ENCODE assay signal across 37 cellular contexts in the genomic region with DNA sequence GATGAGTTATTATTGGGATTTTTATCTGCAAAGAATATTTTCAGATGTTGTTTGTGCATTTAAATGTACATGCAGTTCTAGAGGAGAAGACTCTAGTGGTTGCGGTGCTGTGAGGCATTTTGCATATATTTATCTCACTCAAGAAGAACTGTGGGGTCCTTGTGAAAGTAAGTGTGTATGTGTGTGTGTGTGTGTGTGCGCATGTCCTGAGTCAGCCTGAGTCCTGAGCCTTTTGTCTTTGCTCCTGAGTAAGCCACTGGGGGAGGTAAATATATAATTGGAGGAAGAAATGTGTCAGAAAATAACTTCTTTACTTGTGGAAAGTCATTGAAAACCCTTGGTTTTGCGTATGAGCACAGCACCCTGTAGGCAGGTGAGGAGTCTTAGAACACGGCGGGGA. TPM values are rescaled to one million over a fixed set of nuclear protein-coding genes. Genes with fewer than 3 reads are reported as not detected.
"Had no signal": no experiment of that assay in that cellular context is flagged by ENCODE, and none has a peak within 500 bp of the region (broad histone marks: within the 10 kb centered on the region; RNA-seq: fewer than 3 reads in every experiment).

No MANE protein-coding gene starts in this region.

- H3K4me3 ChIP-seq: body of pancreas, cardiac muscle cell, colonic mucosa, dorsolateral prefrontal cortex, esophagus squamous epithelium, gastroesophageal sphincter, heart right ventricle, hepatocyte had no signal

- H3K36me3 ChIP-seq: cardiac muscle cell, colonic mucosa, esophagus squamous epithelium, gastroesophageal sphincter, heart right ventricle had no signal

- H3K4me3 Mint-ChIP-seq: activated CD4-positive, alpha-beta memory T cell treated with anti-CD3 and anti-CD28 coated beads for 36 hours; activated CD4-positive, alpha-beta T cell treated with anti-CD3 and anti-CD28 coated beads for 36 hours; activated CD4-positive, alpha-beta T cell treated with anti-CD3 and anti-CD28 coated beads, Interleukin-2, amount 10 ng/mL, durations not matched to agents 24 days and 14 days; activated CD8-positive, alpha-beta memory T cell treated with anti-CD3 and anti-CD28 coated beads, Interleukin-2, amount 10 ng/mL, durations not matched to agents 7 days and 5 days; activated CD8-positive, alpha-beta T cell treated with anti-CD3 and anti-CD28 coated beads, Interleukin-2, amount 10 ng/mL, durations not matched to agents 7 days and 5 days; activated naive CD4-positive, alpha-beta T cell treated with anti-CD3 and anti-CD28 coated beads, Interleukin-2, amount 10 ng/mL, durations not matched to agents 7 days and 5 days; activated naive CD8-positive, alpha-beta T cell treated with anti-CD3 and anti-CD28 coated beads, Interleukin-2, amount 10 ng/mL, durations not matched to agents 7 days and 5 days; activated T-helper 1 cell treated with anti-CD3 and anti-CD28 coated beads, Interleukin-12 subunit alpha, Interleukin-12 subunit beta, Interleukin-2, Interleukin-4 antibody, amounts not matched to agents 30 ng/mL and 10 ng/mL and 1 ng/mL, durations not matched to agents 14 hours and 24 hours and 36 hours; endodermal cell; T-helper 17 cell; T-helper 2 cell treated with Interferon-gamma antibody and Interleukin-4, amounts not matched to agents 5 μg/mL and 100 μg/mL, for 36 hours had no signal

- H3K9me3 Mint-ChIP-seq: activated CD4-positive, alpha-beta memory T cell treated with anti-CD3 and anti-CD28 coated beads for 36 hours; activated CD4-positive, alpha-beta T cell treated with anti-CD3 and anti-CD28 coated beads, Interleukin-2, amount 10 ng/mL, durations not matched to agents 24 days and 14 days; activated naive CD4-positive, alpha-beta T cell treated with anti-CD3 and anti-CD28 coated beads, Interleukin-2, amount 10 ng/mL, durations not matched to agents 7 days and 5 days; activated naive CD4-positive, alpha-beta T cell treated with anti-CD3 and anti-CD28 coated beads, Interleukin-2, amount 50 U/mL, for 72 hours; activated naive CD8-positive, alpha-beta T cell treated with anti-CD3 and anti-CD28 coated beads, Interleukin-2, amount 10 ng/mL, durations not matched to agents 7 days and 5 days; activated T-helper 1 cell treated with anti-CD3 and anti-CD28 coated beads, Interleukin-12 subunit alpha, Interleukin-12 subunit beta, Interleukin-2, Interleukin-4 antibody, amounts not matched to agents 30 ng/mL and 10 ng/mL and 1 ng/mL, durations not matched to agents 14 hours and 24 hours and 36 hours; activated T-helper 2 cell treated with anti-CD3 and anti-CD28 coated beads, Interferon-gamma antibody, Interleukin-2, Interleukin-4, amounts not matched to agents 10 μg/mL and 5 μg/mL and 100 μg/mL, durations not matched to agents 14 hours and 24 hours and 36 hours; endodermal cell; T-helper 2 cell treated with Interferon-gamma antibody and Interleukin-4, amounts not matched to agents 5 μg/mL and 100 μg/mL, for 36 hours had no signal

- FAIRE-seq: astrocyte had no signal

- H3K27ac ChIP-seq: body of pancreas, cardiac muscle cell, colonic mucosa, dorsolateral prefrontal cortex, esophagus squamous epithelium, heart right ventricle, hepatocyte had no signal

- H3K27me3 ChIP-seq: body of pancreas, colonic mucosa, dorsolateral prefrontal cortex, esophagus squamous epithelium, gastroesophageal sphincter, heart right ventricle, hepatocyte had no signal

- H3K36me3 Mint-ChIP-seq: activated CD4-positive, alpha-beta memory T cell treated with anti-CD3 and anti-CD28 coated beads for 36 hours; activated CD8-positive, alpha-beta memory T cell treated with anti-CD3 and anti-CD28 coated beads, Interleukin-2, amount 10 ng/mL, durations not matched to agents 7 days and 5 days; activated naive CD4-positive, alpha-beta T cell treated with anti-CD3 and anti-CD28 coated beads, Interleukin-2, amount 10 ng/mL, durations not matched to agents 7 days and 5 days; activated naive CD8-positive, alpha-beta T cell treated with anti-CD3 and anti-CD28 coated beads, Interleukin-2, amount 10 ng/mL, durations not matched to agents 7 days and 5 days had no signal

- ATAC-seq: activated CD4-positive, alpha-beta T cell treated with anti-CD3 and anti-CD28 coated beads for 36 hours; activated CD8-positive, alpha-beta memory T cell treated with anti-CD3 and anti-CD28 coated beads, Interleukin-2, amount 10 ng/mL, durations not matched to agents 7 days and 5 days; activated CD8-positive, alpha-beta T cell treated with anti-CD3 and anti-CD28 coated beads, Interleukin-2, amount 10 ng/mL, durations not matched to agents 7 days and 5 days; activated naive CD4-positive, alpha-beta T cell treated with anti-CD3 and anti-CD28 coated beads, Interleukin-2, amount 50 U/mL, for 72 hours; body of pancreas; gastroesophageal sphincter; heart right ventricle; T-helper 17 cell had no signal

- H3K9me3 ChIP-seq: body of pancreas, colonic mucosa, esophagus squamous epithelium, gastroesophageal sphincter, heart right ventricle had no signal

- DNase-seq: activated CD4-positive, alpha-beta memory T cell treated with anti-CD3 and anti-CD28 coated beads for 36 hours; activated CD4-positive, alpha-beta T cell treated with anti-CD3 and anti-CD28 coated beads for 36 hours; activated CD4-positive, alpha-beta T cell treated with anti-CD3 and anti-CD28 coated beads, Interleukin-2, amount 10 ng/mL, durations not matched to agents 24 days and 14 days; activated CD4-positive, CD25-positive, alpha-beta regulatory T cell; activated CD4-positive, CD25-positive, alpha-beta regulatory T cell treated with anti-CD3 and anti-CD28 coated beads, Interleukin-2, amount 50 U/mL, for 72 hours; activated CD8-positive, alpha-beta memory T cell treated with anti-CD3 and anti-CD28 coated beads, Interleukin-2, amount 10 ng/mL, durations not matched to agents 7 days and 5 days; activated CD8-positive, alpha-beta memory T cell treated with anti-CD3 and anti-CD28 coated beads, Interleukin-2, amount 50 U/mL, for 4 hours; activated CD8-positive, alpha-beta T cell treated with anti-CD3 and anti-CD28 coated beads, Interleukin-2, amount 10 ng/mL, durations not matched to agents 7 days and 5 days; activated effector memory CD4-positive, alpha-beta T cell treated with anti-CD3 and anti-CD28 coated beads, Interleukin-2, amount 50 U/mL, for 16 hours; activated naive CD4-positive, alpha-beta T cell treated with anti-CD3 and anti-CD28 coated beads, Interleukin-2, amount 10 ng/mL, durations not matched to agents 7 days and 5 days; activated naive CD8-positive, alpha-beta T cell treated with anti-CD3 and anti-CD28 coated beads, Interleukin-2, amount 10 ng/mL, durations not matched to agents 7 days and 5 days; activated T-cell treated with anti-CD3 and anti-CD28 coated beads, Interleukin-2, amount 50 U/mL, for 1 hour; activated T-cell treated with anti-CD3 and anti-CD28 coated beads, Interleukin-2, amount 50 U/mL, for 48 hours; amniotic stem cell; anterior cingulate cortex; body of pancreas; central memory CD4-positive, alpha-beta T cell; cerebellar nuclear complex; colonic mucosa; dorsolateral prefrontal cortex; effector memory CD4-positive, alpha-beta T cell; endodermal cell; erythroblast; esophagus squamous epithelium; foreskin melanocyte; heart right ventricle; T-helper 1 cell; T-helper 17 cell; T1000 had no signal

- H3K27ac Mint-ChIP-seq: activated CD4-positive, alpha-beta memory T cell treated with anti-CD3 and anti-CD28 coated beads for 36 hours; activated CD4-positive, alpha-beta T cell treated with anti-CD3 and anti-CD28 coated beads for 36 hours; activated CD4-positive, alpha-beta T cell treated with anti-CD3 and anti-CD28 coated beads, Interleukin-2, amount 10 ng/mL, durations not matched to agents 24 days and 14 days; activated CD8-positive, alpha-beta memory T cell treated with anti-CD3 and anti-CD28 coated beads, Interleukin-2, amount 10 ng/mL, durations not matched to agents 7 days and 5 days; activated CD8-positive, alpha-beta T cell treated with anti-CD3 and anti-CD28 coated beads, Interleukin-2, amount 10 ng/mL, durations not matched to agents 7 days and 5 days; activated naive CD4-positive, alpha-beta T cell treated with anti-CD3 and anti-CD28 coated beads, Interleukin-2, amount 10 ng/mL, durations not matched to agents 7 days and 5 days; activated naive CD4-positive, alpha-beta T cell treated with anti-CD3 and anti-CD28 coated beads, Interleukin-2, amount 50 U/mL, for 72 hours; activated naive CD8-positive, alpha-beta T cell treated with anti-CD3 and anti-CD28 coated beads, Interleukin-2, amount 10 ng/mL, durations not matched to agents 7 days and 5 days; activated T-helper 1 cell treated with anti-CD3 and anti-CD28 coated beads, Interleukin-12 subunit alpha, Interleukin-12 subunit beta, Interleukin-2, Interleukin-4 antibody, amounts not matched to agents 30 ng/mL and 10 ng/mL and 1 ng/mL, durations not matched to agents 14 hours and 24 hours and 36 hours; activated T-helper 2 cell treated with anti-CD3 and anti-CD28 coated beads, Interferon-gamma antibody, Interleukin-2, Interleukin-4, amounts not matched to agents 10 μg/mL and 5 μg/mL and 100 μg/mL, durations not matched to agents 14 hours and 24 hours and 36 hours; endodermal cell; T-helper 17 cell; T-helper 2 cell treated with Interferon-gamma antibody and Interleukin-4, amounts not matched to agents 5 μg/mL and 100 μg/mL, for 36 hours had no signal

RNA-seq across cellular contexts. Expression of gene CD34, which starts 55.6 kb away (rescaled TPM):
- total RNA-seq: activated CD4-positive, alpha-beta memory T cell treated with anti-CD3 and anti-CD28 coated beads for 36 hours; activated CD4-positive, alpha-beta T cell treated with anti-CD3 and anti-CD28 coated beads, Interleukin-2, amount 10 ng/mL, durations not matched to agents 24 days and 14 days; activated CD8-positive, alpha-beta T cell treated with anti-CD3 and anti-CD28 coated beads, Interleukin-2, amount 10 ng/mL, durations not matched to agents 7 days and 5 days; activated naive CD8-positive, alpha-beta T cell treated with anti-CD3 and anti-CD28 coated beads, Interleukin-2, amount 10 ng/mL, durations not matched to agents 7 days and 5 days; activated T-helper 1 cell treated with anti-CD3 and anti-CD28 coated beads, Interleukin-12 subunit alpha, Interleukin-12 subunit beta, Interleukin-2, Interleukin-4 antibody, amounts not matched to agents 30 ng/mL and 10 ng/mL and 1 ng/mL, durations not matched to agents 14 hours and 24 hours and 36 hours; activated T-helper 2 cell treated with anti-CD3 and anti-CD28 coated beads, Interferon-gamma antibody, Interleukin-2, Interleukin-4, amounts not matched to agents 10 μg/mL and 5 μg/mL and 100 μg/mL, durations not matched to agents 14 hours and 24 hours and 36 hours had no signal
